ENCODE assay signal across 26 cellular contexts in genomic region chr19:4350111-4350510, GRCh38. TPM values are rescaled to one million over a fixed set of nuclear protein-coding genes. Genes with fewer than 3 reads are reported as not detected.
"Had no signal": no experiment of that assay in that cellular context is flagged by ENCODE, and none has a peak within 500 bp of the region (broad histone marks: within the 10 kb centered on the region; RNA-seq: fewer than 3 reads in every experiment).

No MANE protein-coding gene starts in this region.

- DNase-seq: activated B cell treated with CpG ODN at 0.5 μM for 24 hours; activated CD4-positive, alpha-beta T cell treated with anti-CD3 and anti-CD28 coated beads for 36 hours; activated CD4-positive, alpha-beta T cell treated with anti-CD3 and anti-CD28 coated beads, Interleukin-2, amount 50 U/mL, for 4 hours; activated gamma-delta T cell; activated naive CD8-positive, alpha-beta T cell treated with anti-CD3 and anti-CD28 coated beads, Interleukin-2, amount 50 U/mL, for 24 hours; cerebellar nuclear complex; cortex of kidney; heart right ventricle; left colon; mesenchymal stem cell; mucosa of descending colon; stimulated activated CD4-positive, alpha-beta T cell treated with anti-CD3 and anti-CD28 coated beads, Interleukin-2, amount 100 ng/mL, for 48 hours; stimulated activated CD8-positive, alpha-beta memory T cell treated with anti-CD3 and anti-CD28 coated beads, Interleukin-4, amount 100 ng/mL, for 48 hours; stimulated activated naive CD8-positive, alpha-beta T cell treated with anti-CD3 and anti-CD28 coated beads, Interleukin-15, Interleukin-2, amounts not matched to agents 100 U/mL and 50 U/mL, for 24 hours; T1000; upper lobe of left lung had no signal

- H3K36me3 ChIP-seq: neural progenitor cell had no signal

- ATAC-seq: activated CD4-positive, alpha-beta T cell treated with anti-CD3 and anti-CD28 coated beads for 36 hours; activated naive CD8-positive, alpha-beta T cell treated with anti-CD3 and anti-CD28 coated beads, Interleukin-2, amount 50 U/mL, for 24 hours; left colon; mucosa of descending colon; stimulated activated naive CD8-positive, alpha-beta T cell treated with anti-CD3 and anti-CD28 coated beads, Interleukin-15, Interleukin-2, amounts not matched to agents 100 U/mL and 50 U/mL, for 24 hours had no signal

- H3K9me3 Mint-ChIP-seq: activated B cell treated with CpG ODN at 0.5 μM for 24 hours; activated naive CD8-positive, alpha-beta T cell treated with anti-CD3 and anti-CD28 coated beads, Interleukin-2, amount 50 U/mL, for 24 hours; activated T-helper 1 cell treated with anti-CD3 and anti-CD28 coated beads, Interleukin-12 subunit alpha, Interleukin-12 subunit beta, Interleukin-2, Interleukin-4 antibody, amounts not matched to agents 30 ng/mL and 10 ng/mL and 1 ng/mL, durations not matched to agents 14 hours and 24 hours and 36 hours; neural progenitor cell; T-helper 1 cell treated with Interleukin-12 subunit alpha and Interleukin-12 subunit beta and Interleukin-4 antibody, amounts not matched to agents 30 μg/mL and 1 μg/mL, for 36 hours had no signal

- H3K4me3 Mint-ChIP-seq: activated B cell treated with CpG ODN at 0.5 μM for 24 hours; activated CD4-positive, alpha-beta T cell treated with anti-CD3 and anti-CD28 coated beads for 36 hours; activated naive CD8-positive, alpha-beta T cell treated with anti-CD3 and anti-CD28 coated beads, Interleukin-2, amount 50 U/mL, for 24 hours; activated T-helper 1 cell treated with anti-CD3 and anti-CD28 coated beads, Interleukin-12 subunit alpha, Interleukin-12 subunit beta, Interleukin-2, Interleukin-4 antibody, amounts not matched to agents 30 ng/mL and 10 ng/mL and 1 ng/mL, durations not matched to agents 14 hours and 24 hours and 36 hours; neural progenitor cell; T-helper 1 cell treated with Interleukin-12 subunit alpha and Interleukin-12 subunit beta and Interleukin-4 antibody, amounts not matched to agents 30 μg/mL and 1 μg/mL, for 36 hours had no signal

- H3K27ac Mint-ChIP-seq: activated B cell treated with CpG ODN at 0.5 μM for 24 hours; activated CD4-positive, alpha-beta T cell treated with anti-CD3 and anti-CD28 coated beads for 36 hours; activated naive CD8-positive, alpha-beta T cell treated with anti-CD3 and anti-CD28 coated beads, Interleukin-2, amount 50 U/mL, for 24 hours; activated T-helper 1 cell treated with anti-CD3 and anti-CD28 coated beads, Interleukin-12 subunit alpha, Interleukin-12 subunit beta, Interleukin-2, Interleukin-4 antibody, amounts not matched to agents 30 ng/mL and 10 ng/mL and 1 ng/mL, durations not matched to agents 14 hours and 24 hours and 36 hours; neural progenitor cell; T-helper 1 cell treated with Interleukin-12 subunit alpha and Interleukin-12 subunit beta and Interleukin-4 antibody, amounts not matched to agents 30 μg/mL and 1 μg/mL, for 36 hours had no signal

- H3K4me1 ChIP-seq: neural progenitor cell, upper lobe of left lung had no signal

- H3K4me3 ChIP-seq: heart right ventricle, mucosa of descending colon, neural progenitor cell, upper lobe of left lung had no signal

- H3K9me3 ChIP-seq: heart right ventricle, mucosa of descending colon, upper lobe of left lung had no signal

- H3K27me3 ChIP-seq: heart right ventricle, neural progenitor cell, upper lobe of left lung had no signal

- H3K27me3 Mint-ChIP-seq: activated B cell treated with CpG ODN at 0.5 μM for 24 hours; activated CD4-positive, alpha-beta T cell treated with anti-CD3 and anti-CD28 coated beads for 36 hours; activated naive CD8-positive, alpha-beta T cell treated with anti-CD3 and anti-CD28 coated beads, Interleukin-2, amount 50 U/mL, for 24 hours had no signal

RNA-seq across cellular contexts. Expression of gene FSD1, which starts 45.7 kb away (rescaled TPM):
- total RNA-seq: omental fat pad, posterior vena cava, subcutaneous adipose tissue had no signal

RNA-seq across cellular contexts. Expression of gene TMIGD2, which starts 47.9 kb away (rescaled TPM):
- total RNA-seq: activated B cell treated with CpG ODN at 0.5 μM for 24 hours, epithelial cell of proximal tubule, fibroblast of villous mesenchyme, lower leg skin, renal cortical epithelial cell had no signal
